1 cellular context compared by ENCODE assay signal in the genomic region with DNA sequence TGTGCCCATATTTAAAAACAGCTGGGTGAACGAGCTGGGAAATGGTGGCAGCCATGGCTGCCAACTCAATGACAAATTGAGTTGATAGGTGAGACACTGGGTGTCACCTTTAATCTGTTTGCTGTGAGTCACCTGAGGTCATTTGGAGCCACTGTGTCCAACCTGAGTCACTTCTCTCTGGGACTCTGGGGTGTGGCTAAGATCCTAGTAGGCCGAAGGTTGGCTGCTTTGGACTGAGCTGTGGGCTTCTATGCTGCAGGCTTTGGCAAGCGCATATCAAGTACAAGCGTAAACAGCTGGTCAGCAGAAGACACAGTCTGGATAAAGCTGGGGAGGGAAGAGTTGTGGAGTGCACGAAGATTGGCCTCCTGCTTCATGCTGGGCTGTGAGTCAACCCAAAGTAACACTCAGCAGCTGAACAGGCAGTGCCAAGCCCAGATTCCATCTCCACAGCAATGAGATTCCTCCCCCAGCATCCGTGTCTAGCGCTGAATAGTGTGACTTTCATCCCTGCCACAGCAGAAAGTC.
TF ChIP-seq lines count a peak whose summit lies in the region.

No MANE protein-coding gene starts in this region.

TF ChIP-seq in HepG2, 621 proteins besides CTCF, POLR2A, EP300 and RAD21 (continued from another document):
- TF ChIP-seq, protein P1, sequence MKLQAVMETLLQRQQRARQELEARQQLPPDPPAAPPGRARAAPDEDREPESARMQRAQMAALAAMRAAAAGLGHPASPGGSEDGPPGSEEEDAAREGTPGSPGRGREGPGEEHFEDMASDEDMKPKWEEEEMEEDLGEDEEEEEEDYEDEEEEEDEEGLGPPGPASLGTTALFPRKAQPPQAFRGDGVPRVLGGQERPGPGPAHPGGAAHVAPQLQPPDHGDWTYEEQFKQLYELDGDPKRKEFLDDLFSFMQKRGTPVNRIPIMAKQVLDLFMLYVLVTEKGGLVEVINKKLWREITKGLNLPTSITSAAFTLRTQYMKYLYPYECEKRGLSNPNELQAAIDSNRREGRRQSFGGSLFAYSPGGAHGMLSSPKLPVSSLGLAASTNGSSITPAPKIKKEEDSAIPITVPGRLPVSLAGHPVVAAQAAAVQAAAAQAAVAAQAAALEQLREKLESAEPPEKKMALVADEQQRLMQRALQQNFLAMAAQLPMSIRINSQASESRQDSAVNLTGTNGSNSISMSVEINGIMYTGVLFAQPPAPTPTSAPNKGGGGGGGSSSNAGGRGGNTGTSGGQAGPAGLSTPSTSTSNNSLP (IDR thresholded peaks at IDR 0.05; ENCODE audit: low read depth, low read length), result 0 out of 2 replicates have a peak, but pooled peaks have one; percentile 22
- TF ChIP-seq KLF12 (CRISPR knock-in tag; IDR thresholded peaks at IDR 0.05; ENCODE audit: borderline replicate concordance) (no peak), FOSL2 (CRISPR knock-in tag; IDR thresholded peaks at IDR 0.05) (peak; percentile 90), ZNF343 (CRISPR knock-in tag; IDR thresholded peaks at IDR 0.05) (no peak), PAF1 (CRISPR knock-in tag; IDR thresholded peaks at IDR 0.05) (no peak), NR2F2 (IDR thresholded peaks at IDR 0.05; ENCODE audit: borderline replicate concordance, low read depth) (no peak), NR2F6 (IDR thresholded peaks at IDR 0.05) (peak; percentile 33; the same call in 1 of the 2 replicates), NR2F6 (CRISPR knock-in tag; IDR thresholded peaks at IDR 0.05) (peak; percentile 47; the same call in 1 of the 2 replicates), HOXA9 (CRISPR knock-in tag; IDR thresholded peaks at IDR 0.05; ENCODE audit: borderline replicate concordance) (no peak), NCOR1 (IDR thresholded peaks at IDR 0.05; ENCODE audit: borderline replicate concordance, low read length) (no peak), MEIS2 (CRISPR knock-in tag; IDR thresholded peaks at IDR 0.05) (0 out of 2 replicates have a peak, but pooled peaks have one; percentile 47), ZNF251 (CRISPR knock-in tag; IDR thresholded peaks at IDR 0.05) (no peak), CCDC6 (CRISPR knock-in tag; IDR thresholded peaks at IDR 0.05) (no peak)
- TF ChIP-seq, protein P2, sequence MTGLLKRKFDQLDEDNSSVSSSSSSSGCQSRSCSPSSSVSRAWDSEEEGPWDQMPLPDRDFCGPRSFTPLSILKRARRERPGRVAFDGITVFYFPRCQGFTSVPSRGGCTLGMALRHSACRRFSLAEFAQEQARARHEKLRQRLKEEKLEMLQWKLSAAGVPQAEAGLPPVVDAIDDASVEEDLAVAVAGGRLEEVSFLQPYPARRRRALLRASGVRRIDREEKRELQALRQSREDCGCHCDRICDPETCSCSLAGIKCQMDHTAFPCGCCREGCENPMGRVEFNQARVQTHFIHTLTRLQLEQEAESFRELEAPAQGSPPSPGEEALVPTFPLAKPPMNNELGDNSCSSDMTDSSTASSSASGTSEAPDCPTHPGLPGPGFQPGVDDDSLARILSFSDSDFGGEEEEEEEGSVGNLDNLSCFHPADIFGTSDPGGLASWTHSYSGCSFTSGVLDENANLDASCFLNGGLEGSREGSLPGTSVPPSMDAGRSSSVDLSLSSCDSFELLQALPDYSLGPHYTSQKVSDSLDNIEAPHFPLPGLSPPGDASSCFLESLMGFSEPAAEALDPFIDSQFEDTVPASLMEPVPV (CRISPR knock-in tag; IDR thresholded peaks at IDR 0.05), result no peak
- TF ChIP-seq, protein P3, sequence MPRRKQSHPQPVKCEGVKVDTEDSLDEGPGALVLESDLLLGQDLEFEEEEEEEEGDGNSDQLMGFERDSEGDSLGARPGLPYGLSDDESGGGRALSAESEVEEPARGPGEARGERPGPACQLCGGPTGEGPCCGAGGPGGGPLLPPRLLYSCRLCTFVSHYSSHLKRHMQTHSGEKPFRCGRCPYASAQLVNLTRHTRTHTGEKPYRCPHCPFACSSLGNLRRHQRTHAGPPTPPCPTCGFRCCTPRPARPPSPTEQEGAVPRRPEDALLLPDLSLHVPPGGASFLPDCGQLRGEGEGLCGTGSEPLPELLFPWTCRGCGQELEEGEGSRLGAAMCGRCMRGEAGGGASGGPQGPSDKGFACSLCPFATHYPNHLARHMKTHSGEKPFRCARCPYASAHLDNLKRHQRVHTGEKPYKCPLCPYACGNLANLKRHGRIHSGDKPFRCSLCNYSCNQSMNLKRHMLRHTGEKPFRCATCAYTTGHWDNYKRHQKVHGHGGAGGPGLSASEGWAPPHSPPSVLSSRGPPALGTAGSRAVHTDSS (CRISPR knock-in tag; conservative IDR thresholded peaks at IDR 0.05), result no peak
- TF ChIP-seq, protein P4, sequence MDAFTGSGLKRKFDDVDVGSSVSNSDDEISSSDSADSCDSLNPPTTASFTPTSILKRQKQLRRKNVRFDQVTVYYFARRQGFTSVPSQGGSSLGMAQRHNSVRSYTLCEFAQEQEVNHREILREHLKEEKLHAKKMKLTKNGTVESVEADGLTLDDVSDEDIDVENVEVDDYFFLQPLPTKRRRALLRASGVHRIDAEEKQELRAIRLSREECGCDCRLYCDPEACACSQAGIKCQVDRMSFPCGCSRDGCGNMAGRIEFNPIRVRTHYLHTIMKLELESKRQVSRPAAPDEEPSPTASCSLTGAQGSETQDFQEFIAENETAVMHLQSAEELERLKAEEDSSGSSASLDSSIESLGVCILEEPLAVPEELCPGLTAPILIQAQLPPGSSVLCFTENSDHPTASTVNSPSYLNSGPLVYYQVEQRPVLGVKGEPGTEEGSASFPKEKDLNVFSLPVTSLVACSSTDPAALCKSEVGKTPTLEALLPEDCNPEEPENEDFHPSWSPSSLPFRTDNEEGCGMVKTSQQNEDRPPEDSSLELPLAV (CRISPR knock-in tag; conservative IDR thresholded peaks at IDR 0.05; ENCODE audit: low read depth), result no peak
TF ChIP-seq in HepG2: peak in this region for 32.
